Comparison of ENCODE assay signal across 11 cellular contexts in genomic region chr14:26081043-26081442, GRCh38.
"Had no signal": no experiment of that assay in that cellular context is flagged by ENCODE, and none has a peak within 500 bp of the region (broad histone marks: within the 10 kb centered on the region; RNA-seq: fewer than 3 reads in every experiment).

No MANE protein-coding gene starts in this region.

- H3K27ac ChIP-seq: GM23248 had no signal

- ATAC-seq: GM23338, HCT116 had no signal

- H3K36me3 ChIP-seq: HAP-1 had no signal

- DNase-seq: GM23248, GOT3, H7, H9, HCEC 1CT, HFFc6 had no signal

- FAIRE-seq: H1, H54 had no signal

- H3K4me3 ChIP-seq: GM23248, GM23338, HAP-1 had no signal

- H2AFZ ChIP-seq: GM23248, GM23338 had no signal

- H3K4me2 ChIP-seq: GM23338 had no signal

- H3K4me1 ChIP-seq: HAP-1 had no signal

- H3K9me3 ChIP-seq: HAP-1 had no signal

- H3K9ac ChIP-seq: GM23248 had no signal
